ENCODE assay signal across 9 cellular contexts in genomic region chr9:134391319-134392231, GRCh38.
DNase-seq lines count a peak whose midpoint lies in the region; ATAC-seq and TF ChIP-seq lines count a peak whose summit lies in the region.
"Had no signal": no experiment of that assay in that cellular context is flagged by ENCODE, and none has a peak within 500 bp of the region (broad histone marks: within the 10 kb centered on the region; RNA-seq: fewer than 3 reads in every experiment).

No MANE protein-coding gene starts in this region.

- peaks cover 5% of the 10 kb centered on the region for H3K9me3 Mint-ChIP-seq in T-helper 2 cell treated with Interferon-gamma antibody and Interleukin-4, amounts not matched to agents 5 μg/mL and 100 μg/mL, for 36 hours

- TF ChIP-seq POLR2A in testis (IDR thresholded peaks at IDR 0.05) = no peak

- H3K27ac Mint-ChIP-seq in T-helper 2 cell treated with Interferon-gamma antibody and Interleukin-4, amounts not matched to agents 5 μg/mL and 100 μg/mL, for 36 hours = peak overlapping the region; percentile 86

- H3K27ac ChIP-seq in coronary artery (no peak overlapping the region), foreskin keratinocyte (no peak overlapping the region), testis (no peak overlapping the region)
- H3K27ac ChIP-seq: cardiac muscle cell had no signal

- no peaks in the 10 kb centered on the region for H3K36me3 ChIP-seq in testis (ENCODE audit: low read depth, missing control alignments)
- H3K36me3 ChIP-seq: cardiac muscle cell had no signal

- H3K4me3 ChIP-seq in GM08714 (ENCODE audit: low read length) (peak overlapping the region; percentile 40; the same call in 1 of the 2 replicates), coronary artery (peak overlapping the region; percentile 20), testis (no peak overlapping the region)
- H3K4me3 ChIP-seq: cardiac muscle cell had no signal

- peaks cover 47% of the 10 kb centered on the region for H3K4me1 Mint-ChIP-seq in T-helper 2 cell treated with Interferon-gamma antibody and Interleukin-4, amounts not matched to agents 5 μg/mL and 100 μg/mL, for 36 hours (ENCODE audit: low read depth)

- H3K4me3 Mint-ChIP-seq in T-helper 2 cell treated with Interferon-gamma antibody and Interleukin-4, amounts not matched to agents 5 μg/mL and 100 μg/mL, for 36 hours = peak overlapping the region; percentile 76

- H3K9me3 ChIP-seq in testis = no peaks in the 10 kb centered on the region

- no peaks in the 10 kb centered on the region for H3K4me1 ChIP-seq in foreskin keratinocyte
- H3K4me1 ChIP-seq in testis = peaks cover 37% of the 10 kb centered on the region

- intact Hi-C loops in testis (cut with DNase I; ENCODE audit: low total_unique reads) = no loop called here

- peak; percentile 37 for ATAC-seq in GM21723 (IDR thresholded peaks at IDR 0.05; ENCODE audit: unreplicated experiment)
- ATAC-seq in foreskin keratinocyte = no peak

- DNase-seq in T-helper 2 cell treated with Interferon-gamma antibody and Interleukin-4, amounts not matched to agents 5 μg/mL and 100 μg/mL, for 36 hours (ENCODE audit: low spot score) = peak; percentile 87
- no peak for DNase-seq in coronary artery (ENCODE audit: low spot score)
- DNase-seq in stimulated activated CD8-positive, alpha-beta memory T cell treated with anti-CD3 and anti-CD28 coated beads, Interleukin-7, amount 100 ng/mL, for 4 hours (ENCODE audit: low read depth in 2 of 2) = peak; percentile 65 to 72
- no peak for DNase-seq in foreskin keratinocyte
- DNase-seq in HCEC 1CT = no peak
- DNase-seq in testis = no peak

- WGBS in testis, 2 donors = 79 to 82% methylated on average over 13 to 35 of the region's 35 CpGs

- H3K27me3 Mint-ChIP-seq in T-helper 2 cell treated with Interferon-gamma antibody and Interleukin-4, amounts not matched to agents 5 μg/mL and 100 μg/mL, for 36 hours (ENCODE audit: low read depth) = no peaks in the 10 kb centered on the region

- H3K27me3 ChIP-seq in foreskin keratinocyte = no peaks in the 10 kb centered on the region
- no peaks in the 10 kb centered on the region for H3K27me3 ChIP-seq in testis
- H3K27me3 ChIP-seq: cardiac muscle cell had no signal

- TF ChIP-seq CTCF in coronary artery (IDR thresholded peaks at IDR 0.05) (no peak), foreskin keratinocyte (conservative IDR thresholded peaks at IDR 0.05) (no peak), testis (IDR thresholded peaks at IDR 0.05) (no peak)

- H3K36me3 Mint-ChIP-seq in T-helper 2 cell treated with Interferon-gamma antibody and Interleukin-4, amounts not matched to agents 5 μg/mL and 100 μg/mL, for 36 hours (ENCODE audit: low read depth) = peaks cover 5% of the 10 kb centered on the region

Comparison
In these comparisons a context has a peak if more than half of its experiments do, and no peak if none do; other contexts are left out.
1. H3K4me3 ChIP-seq: peak in GM08714 (single experiment) and coronary artery (single experiment); none in testis (0 of 2).
2. DNase-seq: peak in T-helper 2 cell treated with Interferon-gamma antibody and Interleukin-4, amounts not matched to agents 5 μg/mL and 100 μg/mL, for 36 hours (single experiment) and stimulated activated CD8-positive, alpha-beta memory T cell treated with anti-CD3 and anti-CD28 coated beads, Interleukin-7, amount 100 ng/mL, for 4 hours (2 of 2); none in coronary artery (single experiment), foreskin keratinocyte (0 of 2), HCEC 1CT (single experiment) and testis (single experiment).